8 cellular contexts compared by ENCODE assay signal in the genomic region with DNA sequence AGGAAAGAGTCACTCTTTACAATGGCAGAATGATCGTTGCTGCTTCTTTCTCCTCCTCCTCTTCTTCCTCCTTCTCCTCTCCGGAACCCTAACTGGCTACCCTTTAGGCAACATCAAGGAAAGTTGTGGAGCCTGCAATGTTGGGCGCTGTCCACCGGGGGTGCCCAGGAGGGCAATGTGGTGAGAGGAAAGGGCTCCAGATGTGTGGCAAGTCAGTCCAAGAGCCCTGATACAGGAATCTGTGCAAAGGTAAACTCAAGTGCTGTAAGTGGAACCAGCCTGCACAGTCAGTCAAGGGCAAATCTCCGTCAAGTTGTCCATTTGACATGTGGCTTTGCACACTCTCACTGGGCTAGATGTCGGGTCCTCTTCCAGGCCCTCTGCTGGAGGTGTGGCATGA. TPM values are rescaled to one million over a fixed set of nuclear protein-coding genes. Genes with fewer than 3 reads are reported as not detected.
A peak's percentile ranks its signal among the peaks of the same experiment; 100 is the strongest.
DNase-seq lines count a peak whose midpoint lies in the region; ATAC-seq and TF ChIP-seq lines count a peak whose summit lies in the region.

No MANE protein-coding gene starts in this region.

- H3K9me3 ChIP-seq in RWPE2 (ENCODE audit: severe bottlenecking), result no peaks in the 10 kb centered on the region

- peaks cover 8% of the 10 kb centered on the region for H3K27me3 Mint-ChIP-seq in glutamatergic neuron (ENCODE audit: unreplicated experiment)

- no peaks in the 10 kb centered on the region for H3K4me1 ChIP-seq in RWPE2 (ENCODE audit: insufficient read depth, poor library complexity, severe bottlenecking)

- H3K36me3 ChIP-seq in RWPE2 (ENCODE audit: low read depth), result no peaks in the 10 kb centered on the region

- peak; percentile 26; the same call in 1 of the 3 replicates for ATAC-seq in RWPE2 (ENCODE audit: low read depth)
- no peak for ATAC-seq in HG02798 (IDR thresholded peaks at IDR 0.05; ENCODE audit: poor library complexity, unreplicated experiment)
- no peak for ATAC-seq in HG02970 (IDR thresholded peaks at IDR 0.05; ENCODE audit: low FRiP score, unreplicated experiment)
- ATAC-seq in GM19395 (IDR thresholded peaks at IDR 0.05; ENCODE audit: unreplicated experiment), result no peak

- no peak overlapping the region for H3K4me3 ChIP-seq in RWPE2 (ENCODE audit: severe bottlenecking)

- peak; percentile 2 for DNase-seq in ACHN
- DNase-seq in ELF-1 (ENCODE audit: low read depth, low spot score), result peak; percentile 66
- no peak for DNase-seq in RWPE2 (ENCODE audit: low spot score)
- DNase-seq in glutamatergic neuron, result peak; percentile 35
- no peak for DNase-seq in T1000 (lab: John Stamatoyannopoulos, UW)

- H3K4me3 Mint-ChIP-seq in glutamatergic neuron (ENCODE audit: unreplicated experiment), result no peak overlapping the region

- TF ChIP-seq CTCF in RWPE2 (IDR thresholded peaks at IDR 0.05; ENCODE audit: poor library complexity, severe bottlenecking), result peak; percentile 17
- TF ChIP-seq CTCF in glutamatergic neuron (IDR thresholded peaks at IDR 0.05; ENCODE audit: partially characterized antibody, unreplicated experiment), result peak; percentile 42

- no peak overlapping the region for H3K27ac ChIP-seq in RWPE2 (ENCODE audit: poor library complexity, severe bottlenecking)

- in situ Hi-C loops in ACHN (cut with HindIII; ENCODE audit: low pct_ligation_motif_present, low pct_unique_long_range_greater_than_20kb, low sequenced_read_pairs), result no loop called here

- H3K27me3 ChIP-seq in RWPE2 (ENCODE audit: insufficient read depth, poor library complexity, severe bottlenecking), result peaks cover 8% of the 10 kb centered on the region

- H3K9me3 Mint-ChIP-seq in glutamatergic neuron (ENCODE audit: unreplicated experiment), result peaks cover 3% of the 10 kb centered on the region

- H3K27ac Mint-ChIP-seq in glutamatergic neuron (ENCODE audit: unreplicated experiment), result peak overlapping the region; percentile 12

- H3K36me3 Mint-ChIP-seq in glutamatergic neuron (ENCODE audit: unreplicated experiment), result peaks cover 16% of the 10 kb centered on the region

- H3K4me1 Mint-ChIP-seq in glutamatergic neuron (ENCODE audit: low read depth, unreplicated experiment), result peaks cover 14% of the 10 kb centered on the region

RNA-seq across cellular contexts. Expression of gene RTL5, which starts 2.8 kb away (rescaled TPM):
- 18.2 TPM for total RNA-seq in glutamatergic neuron (ENCODE audit: unreplicated experiment)

RNA-seq across cellular contexts. Expression of gene PIN4, which starts 52.7 kb away (rescaled TPM):
- total RNA-seq in glutamatergic neuron (ENCODE audit: unreplicated experiment), result 19.5 TPM

Comparison
In these comparisons a context has a peak if more than half of its experiments do, and no peak if none do; other contexts are left out.
1. DNase-seq: peak in ACHN (single experiment), ELF-1 (single experiment) and glutamatergic neuron (single experiment); none in RWPE2 (single experiment) and T1000 (single experiment).